ENCODE assay signal across 26 cellular contexts in genomic region chr1:9006956-9007615, GRCh38. TPM values are rescaled to one million over a fixed set of nuclear protein-coding genes. Genes with fewer than 3 reads are reported as not detected.
"Had no signal": no experiment of that assay in that cellular context is flagged by ENCODE, and none has a peak within 500 bp of the region (broad histone marks: within the 10 kb centered on the region; RNA-seq: fewer than 3 reads in every experiment).

No MANE protein-coding gene starts in this region.

- H3K27ac ChIP-seq: coronary artery, epithelial cell of prostate, esophagus muscularis mucosa, gastrocnemius medialis, heart right ventricle, ovary, suprapubic skin, thyroid gland had no signal

- H3K27ac Mint-ChIP-seq: progenitor cell of endocrine pancreas, type B pancreatic cell had no signal

- H3K36me3 ChIP-seq: esophagus muscularis mucosa, gastrocnemius medialis, heart right ventricle, ovary, suprapubic skin, thyroid gland had no signal

- DNase-seq: effector memory CD8-positive, alpha-beta T cell; gastrocnemius medialis; heart right ventricle; kidney glomerular epithelial cell; mammary epithelial cell; naive thymus-derived CD4-positive, alpha-beta T cell; nephron progenitor cell; ovary; stimulated activated CD4-positive, alpha-beta T cell treated with anti-CD3 and anti-CD28 coated beads, Interleukin-12 subunit alpha, Interleukin-12 subunit beta, amount 100 ng/mL, for 4 hours; stimulated activated naive CD8-positive, alpha-beta T cell treated with anti-CD3 and anti-CD28 coated beads, Interleukin-15, Interleukin-2, amounts not matched to agents 100 U/mL and 50 U/mL, for 24 hours; thyroid gland had no signal

- FAIRE-seq: islet of Langerhans, small intestine, urothelium cell line had no signal

- H3K4me1 ChIP-seq: gastrocnemius medialis, suprapubic skin, thyroid gland had no signal

- H3K9me3 ChIP-seq: esophagus muscularis mucosa, gastrocnemius medialis, heart right ventricle, ovary, suprapubic skin, thyroid gland had no signal

- H3K9me3 Mint-ChIP-seq: effector memory CD8-positive, alpha-beta T cell; naive thymus-derived CD4-positive, alpha-beta T cell; nephron progenitor cell; type B pancreatic cell had no signal

- H3K4me3 ChIP-seq: coronary artery, esophagus muscularis mucosa, gastrocnemius medialis, heart right ventricle, ovary, suprapubic skin, thyroid gland had no signal

- ATAC-seq: effector memory CD8-positive, alpha-beta T cell; gastrocnemius medialis; right cardiac atrium; stimulated activated naive CD8-positive, alpha-beta T cell treated with anti-CD3 and anti-CD28 coated beads, Interleukin-15, Interleukin-2, amounts not matched to agents 100 U/mL and 50 U/mL, for 24 hours had no signal

- H3K4me3 Mint-ChIP-seq: effector memory CD8-positive, alpha-beta T cell; naive thymus-derived CD4-positive, alpha-beta T cell; nephron progenitor cell; type B pancreatic cell had no signal

- H3K27me3 ChIP-seq: esophagus muscularis mucosa, gastrocnemius medialis, heart right ventricle, ovary, suprapubic skin, thyroid gland had no signal

- H3K36me3 Mint-ChIP-seq: naive thymus-derived CD4-positive, alpha-beta T cell; type B pancreatic cell had no signal

RNA-seq across cellular contexts. Expression of gene SLC2A7, which starts 19.1 kb away (rescaled TPM):
- total RNA-seq: esophagus muscularis mucosa; fibroblast of villous mesenchyme; gastrocnemius medialis; left lobe of liver; lower leg skin; mammary epithelial cell; mesenteric fat pad; mononuclear cell; naive thymus-derived CD4-positive, alpha-beta T cell; ovary; progenitor cell of endocrine pancreas; right cardiac atrium; suprapubic skin had no signal
- polyA plus RNA-seq: heart right ventricle, mammary epithelial cell, ovary, right cardiac atrium had no signal
